In genomic region chr20:50099121-50099520, GRCh38 we compare ENCODE assay signal across 16 cellular contexts. TPM values are rescaled to one million over a fixed set of nuclear protein-coding genes. Genes with fewer than 3 reads are reported as not detected.
A peak's percentile ranks its signal among the peaks of the same experiment; 100 is the strongest.
DNase-seq lines count a peak whose midpoint lies in the region; ATAC-seq and TF ChIP-seq lines count a peak whose summit lies in the region.
"Had no signal": no experiment of that assay in that cellular context is flagged by ENCODE, and none has a peak within 500 bp of the region (broad histone marks: within the 10 kb centered on the region; RNA-seq: fewer than 3 reads in every experiment).

No MANE protein-coding gene starts in this region.

- H3K4me2 ChIP-seq in GM23338, result peak overlapping the region; percentile 59

- no peak overlapping the region for H2AFZ ChIP-seq in GM23338

- H3K9me3 Mint-ChIP-seq in CD4-positive, alpha-beta T cell, result no peaks in the 10 kb centered on the region
- H3K9me3 Mint-ChIP-seq in GM23338, result no peaks in the 10 kb centered on the region; the same call in 2 of the 3 replicates
- no peaks in the 10 kb centered on the region for H3K9me3 Mint-ChIP-seq in natural killer cell
- H3K9me3 Mint-ChIP-seq: stimulated activated effector memory CD8-positive, alpha-beta T cell treated with anti-CD3 and anti-CD28 coated beads, Interleukin-12 subunit alpha, Interleukin-12 subunit beta, amount 100 ng/mL, for 72 hours had no signal

- no peak for TF ChIP-seq EP300 in transverse colon (IDR thresholded peaks at IDR 0.05; ENCODE audit: low read depth)

- H3K36me3 Mint-ChIP-seq in CD4-positive, alpha-beta T cell (ENCODE audit: low read depth), result peaks cover 58% of the 10 kb centered on the region
- H3K36me3 Mint-ChIP-seq in GM23338 (ENCODE audit: low read depth) (peaks cover 28% of the 10 kb centered on the region), natural killer cell (peaks cover 7% of the 10 kb centered on the region)

- POLR2A ChIA-PET in CD4-positive, alpha-beta T cell (lab: Charles Lee), result interaction anchor here (2.2 kb wide), 1 partner anchor 16 kb away, joined by 5 read pairs; no protein-coding TSS in a partner anchor

- peaks cover 63% of the 10 kb centered on the region for H4K20me1 ChIP-seq in GM23338 (replicated peaks; ENCODE audit: insufficient read depth)

- H3K27me3 Mint-ChIP-seq in CD4-positive, alpha-beta T cell, result no peaks in the 10 kb centered on the region
- H3K27me3 Mint-ChIP-seq in GM23338 (ENCODE audit: insufficient read depth, low read depth, poor library complexity) (peaks cover 2% of the 10 kb centered on the region), natural killer cell (ENCODE audit: low read depth in 2 of 2) (no peaks in the 10 kb centered on the region)

- no peak for TF ChIP-seq POLR2A in transverse colon (IDR thresholded peaks at IDR 0.05)

- H3K4me1 ChIP-seq in GM23338 (ENCODE audit: insufficient read depth), result peaks cover 35% of the 10 kb centered on the region
- H3K4me1 ChIP-seq in esophagus (ENCODE audit: control insufficient read depth in 2 of 2, insufficient read depth in 2 of 2, low read length in 1 of 2), result peaks cover 0 to 10% of the 10 kb centered on the region in 2 donors
- peaks cover 24 to 71% (median 36%) of the 10 kb centered on the region in 4 donors for H3K4me1 ChIP-seq in transverse colon

- no peak for TF ChIP-seq CTCF in CD4-positive, alpha-beta T cell (IDR thresholded peaks at IDR 0.05)
- TF ChIP-seq CTCF in GM23338 (conservative IDR thresholded peaks at IDR 0.05; ENCODE audit: low read depth in 2 of 2), result no peak
- TF ChIP-seq CTCF in natural killer cell (IDR thresholded peaks at IDR 0.05), result no peak
- TF ChIP-seq CTCF in transverse colon (IDR thresholded peaks at IDR 0.05), result no peak

- no peaks in the 10 kb centered on the region for H3K9me2 ChIP-seq in GM23338 (ENCODE audit: insufficient read depth)

- WGBS in esophagus, 2 donors, result 43 to 45% methylated on average over 1 of the region's 1 CpG
- 56 to 60% methylated on average over 1 of the region's 1 CpG for WGBS in transverse colon (ENCODE audit: low coverage in 1 of 2), 2 donors

- peaks cover 54% of the 10 kb centered on the region for H3K4me1 Mint-ChIP-seq in CD4-positive, alpha-beta T cell (ENCODE audit: low read depth)
- peaks cover 38% of the 10 kb centered on the region for H3K4me1 Mint-ChIP-seq in GM23338
- H3K4me1 Mint-ChIP-seq in natural killer cell, result peaks cover 63 to 65% of the 10 kb centered on the region in 2 donors

- H3K4me3 ChIP-seq in GM23338 (no peak overlapping the region; the same call in 1 of the 2 replicates), esophagus (ENCODE audit: low read depth in 1 of 2, low read length in 2 of 2) (no peak overlapping the region), transverse colon (no peak overlapping the region)
- H3K4me3 ChIP-seq: Peyer's patch, SJSA1, tibial artery had no signal

- peaks cover 95% of the 10 kb centered on the region for H3K79me2 ChIP-seq in GM23338 (replicated peaks; ENCODE audit: insufficient read depth)

- no peaks in the 10 kb centered on the region for H3K9me3 ChIP-seq in CD4-positive, alpha-beta T cell (ENCODE audit: control insufficient read depth, low read length)
- H3K9me3 ChIP-seq in esophagus (ENCODE audit: control insufficient read depth in 2 of 2, insufficient read depth in 1 of 2, low read depth in 1 of 2, low read length in 1 of 2), result no peaks in the 10 kb centered on the region
- H3K9me3 ChIP-seq in transverse colon, result no peaks in the 10 kb centered on the region
- H3K9me3 ChIP-seq: neutrophil, Peyer's patch, SJSA1, tibial artery had no signal

- CTCF ChIA-PET in CD4-positive, alpha-beta T cell (lab: Charles Lee), result interaction anchor here (1.2 kb wide), 1 partner anchor 14 kb away, joined by 5 read pairs; no protein-coding TSS in a partner anchor

- H3K36me3 ChIP-seq in GM23338 (ENCODE audit: insufficient read depth), result peaks cover 11% of the 10 kb centered on the region; the same call in 1 of the 2 replicates
- peaks cover 0 to 14% of the 10 kb centered on the region in 2 donors for H3K36me3 ChIP-seq in esophagus (ENCODE audit: control insufficient read depth in 2 of 2, insufficient read depth in 2 of 2, low read length in 1 of 2)
- peaks cover 0 to 16% (median 3%) of the 10 kb centered on the region in 4 donors for H3K36me3 ChIP-seq in transverse colon

- peaks cover 10% of the 10 kb centered on the region; the same call in 1 of the 2 replicates for H3F3A ChIP-seq in GM23338 (replicated peaks; ENCODE audit: low read depth)

- H3K4me3 Mint-ChIP-seq in CD4-positive, alpha-beta T cell, result no peak overlapping the region
- peak overlapping the region; percentile 37; the same call in 2 of the 3 replicates for H3K4me3 Mint-ChIP-seq in GM23338
- peak overlapping the region; percentile 29 for H3K4me3 Mint-ChIP-seq in natural killer cell
- H3K4me3 Mint-ChIP-seq: stimulated activated effector memory CD8-positive, alpha-beta T cell treated with anti-CD3 and anti-CD28 coated beads, Interleukin-12 subunit alpha, Interleukin-12 subunit beta, amount 100 ng/mL, for 72 hours had no signal

- intact Hi-C loops in CD4-positive, alpha-beta T cell (cut with DNase I, micrococcal nuclease), result no loop called here
- intact Hi-C loops in natural killer cell (cut with micrococcal nuclease) (no loop called here), transverse colon (cut with DNase I; ENCODE audit: low total_unique reads) (no loop called here)

- in situ Hi-C loops in transverse colon (cut with MboI; ENCODE audit: low pct_ligation_motif_present in 1 of 4, low pct_unique_long_range_greater_than_20kb in 1 of 4, low sequenced_read_pairs in 3 of 4), result no loop called here

- no peak overlapping the region for H3K27ac ChIP-seq in CD4-positive, alpha-beta T cell (ENCODE audit: low read depth, low read length)
- H3K27ac ChIP-seq in GM23338 (ENCODE audit: low read depth) (peak overlapping the region; percentile 27; the same call in 1 of the 2 replicates), esophagus (ENCODE audit: low read depth in 2 of 2, low read length in 1 of 2) (peak overlapping the region; percentile 84), transverse colon (peak overlapping the region in 1 of 4 donors; percentile 45)
- H3K27ac ChIP-seq: neutrophil, Peyer's patch, SJSA1, tibial artery had no signal

- no peaks in the 10 kb centered on the region for H3K27me3 ChIP-seq in CD4-positive, alpha-beta T cell (ENCODE audit: control insufficient read depth, insufficient read depth, low read length)
- H3K27me3 ChIP-seq in GM23338 (ENCODE audit: insufficient read depth) (no peaks in the 10 kb centered on the region), esophagus (ENCODE audit: control insufficient read depth in 1 of 2, insufficient read depth in 2 of 2, low read length in 2 of 2) (no peaks in the 10 kb centered on the region), transverse colon (no peaks in the 10 kb centered on the region)
- H3K27me3 ChIP-seq: neutrophil, Peyer's patch, SJSA1, tibial artery had no signal

- H3K27ac Mint-ChIP-seq in CD4-positive, alpha-beta T cell, result peak overlapping the region; percentile 57
- H3K27ac Mint-ChIP-seq in GM23338 (peak overlapping the region; percentile 48; the same call in 1 of the 2 replicates), natural killer cell (peak overlapping the region; percentile 71 to 74)

- no peak for ATAC-seq in CD4-positive, alpha-beta T cell (ENCODE audit: poor library complexity)
- ATAC-seq in GM23338, result no peak
- peak; percentile 44 to 71 (median 49) for ATAC-seq in natural killer cell
- ATAC-seq: stimulated activated effector memory CD8-positive, alpha-beta T cell treated with anti-CD3 and anti-CD28 coated beads, Interleukin-12 subunit alpha, Interleukin-12 subunit beta, amount 100 ng/mL, for 72 hours had no signal

- DNase-seq in CD4-positive, alpha-beta T cell, result no peak
- DNase-seq in GM23338 (ENCODE audit: low spot score) (no peak), natural killer cell (no peak), medulla oblongata (ENCODE audit: extremely low spot score) (no peak), transverse colon (no peak), NCI-H1092 (lab: John Stamatoyannopoulos, UW) (no peak), NCI-H187 (lab: John Stamatoyannopoulos, UW) (no peak)
- DNase-seq: activated CD4-positive, CD25-positive, alpha-beta regulatory T cell; NCI-H345; Peyer's patch; stimulated activated CD4-positive, alpha-beta T cell treated with anti-CD3 and anti-CD28 coated beads, Interleukin-15, amount 100 ng/mL, for 24 hours; tibial artery had no signal

TF ChIP-seq in GM23338, 12 proteins besides CTCF, POLR2A, EP300 and RAD21 (continues in another document):
- TF ChIP-seq CREB1 (CRISPR knock-in tag; IDR thresholded peaks at IDR 0.05; ENCODE audit: low read depth) (no peak), JUNB (IDR thresholded peaks at IDR 0.05; ENCODE audit: unreplicated experiment) (no peak), NANOG (IDR thresholded peaks at IDR 0.05; ENCODE audit: borderline replicate concordance) (no peak), ZNF114 (CRISPR knock-in tag; IDR thresholded peaks at IDR 0.05) (no peak), STAT1 (IDR thresholded peaks at IDR 0.05; ENCODE audit: unreplicated experiment) (no peak), EZH2phosphoT487 (IDR thresholded peaks at IDR 0.05; ENCODE audit: unreplicated experiment) (no peak), POLR2AphosphoS5 (IDR thresholded peaks at IDR 0.05; ENCODE audit: low read depth) (no peak), ZNF331 (CRISPR knock-in tag; IDR thresholded peaks at IDR 0.05; ENCODE audit: low read depth) (no peak)

RNA-seq across cellular contexts. Expression of gene UBE2V1, which starts 13.8 kb away (rescaled TPM):
- 100 to 1,000 TPM; 115 to 140 TPM for total RNA-seq in CD4-positive, alpha-beta T cell
- 85.7 and 105 TPM in 2 replicates for total RNA-seq in GM23338 (2014; rRNA removed; shearing (Covaris generic))
- polyA plus RNA-seq in GM23338 (2016; fragmentation: Nextera tagmentation; extraction: Ambion mirVana) (293 and 302 TPM in 2 replicates), esophagus (10 to 100 TPM; 57.4 to 73.1 TPM)
- total RNA-seq in natural killer cell (100 to 1,000 TPM; 194 to 238 (median 236) TPM), transverse colon (100 to 1,000 TPM in 1 of 4 donors, 10 to 100 TPM in 3; 23.7 to 104 (median 62.8) TPM)

RNA-seq across cellular contexts. Expression of gene PEDS1, which starts 54.4 kb away (rescaled TPM):
- 10 to 100 TPM; 21.3 to 21.9 TPM for total RNA-seq in CD4-positive, alpha-beta T cell
- total RNA-seq in GM23338 (2014; rRNA removed; shearing (Covaris generic)), result 33.0 and 43.6 TPM in 2 replicates
- polyA plus RNA-seq in GM23338 (2016; fragmentation: Nextera tagmentation; extraction: Ambion mirVana) (31.6 and 34.5 TPM in 2 replicates), esophagus (10 to 100 TPM; 31.5 to 56.2 TPM)
- total RNA-seq in natural killer cell (10 to 100 TPM; 27.4 to 32.8 (median 31.5) TPM), transverse colon (10 to 100 TPM in 3 of 4 donors, 1 to 10 TPM in 1; 9.6 to 30.9 (median 23.2) TPM)

Comparison
In these comparisons a context has a peak if more than half of its experiments do, and no peak if none do; other contexts are left out.
1. ATAC-seq: peak in natural killer cell (3 of 3); none in CD4-positive, alpha-beta T cell (single experiment) and GM23338 (single experiment).
2. Peak in every context shown above with its lines, with median percentiles within 50 percentile points of each other: H3K27ac Mint-ChIP-seq.